ENCODE assay signal across 34 cellular contexts in genomic region chr17:70920416-70920815, GRCh38.
"Had no signal": no experiment of that assay in that cellular context is flagged by ENCODE, and none has a peak within 500 bp of the region (broad histone marks: within the 10 kb centered on the region; RNA-seq: fewer than 3 reads in every experiment).

No MANE protein-coding gene starts in this region.

- DNase-seq: Karpas-422, Kasumi-1, MG63, MM.1S, MV-4-11, NCI-H1048, NCI-H1092, NCI-H1092 treated with DMSO at 0.1 percent for 48 hours, NCI-H1105, NCI-H1105 treated with DMSO at 0.1 percent for 48 hours, NCI-H1417, NCI-H1417 treated with DMSO at 0.1 percent for 48 hours, NCI-H1436, NCI-H1436 treated with DMSO at 0.1 percent for 48 hours, NCI-H146, NCI-H1694, NCI-H1694 treated with DMSO at 0.1 percent for 48 hours, NCI-H187, NCI-H187 treated with DMSO at 0.1 percent for 48 hours, NCI-H1930, NCI-H2029, NCI-H2029 treated with DMSO at 0.1 percent for 48 hours, NCI-H2081, NCI-H2081 treated with DMSO at 0.1 percent for 48 hours, NCI-H2107, NCI-H2171, NCI-H2171 treated with DMSO at 0.1 percent for 48 hours, NCI-H2227 treated with DMSO at 0.1 percent for 48 hours, NCI-H226, NCI-H345, NCI-H446, NCI-H446 treated with DMSO at 0.1 percent for 48 hours, NCI-H510A, NCI-H510A treated with DMSO at 0.1 percent for 48 hours had no signal
